Comparison of ENCODE assay signal across 22 cellular contexts in the genomic region with DNA sequence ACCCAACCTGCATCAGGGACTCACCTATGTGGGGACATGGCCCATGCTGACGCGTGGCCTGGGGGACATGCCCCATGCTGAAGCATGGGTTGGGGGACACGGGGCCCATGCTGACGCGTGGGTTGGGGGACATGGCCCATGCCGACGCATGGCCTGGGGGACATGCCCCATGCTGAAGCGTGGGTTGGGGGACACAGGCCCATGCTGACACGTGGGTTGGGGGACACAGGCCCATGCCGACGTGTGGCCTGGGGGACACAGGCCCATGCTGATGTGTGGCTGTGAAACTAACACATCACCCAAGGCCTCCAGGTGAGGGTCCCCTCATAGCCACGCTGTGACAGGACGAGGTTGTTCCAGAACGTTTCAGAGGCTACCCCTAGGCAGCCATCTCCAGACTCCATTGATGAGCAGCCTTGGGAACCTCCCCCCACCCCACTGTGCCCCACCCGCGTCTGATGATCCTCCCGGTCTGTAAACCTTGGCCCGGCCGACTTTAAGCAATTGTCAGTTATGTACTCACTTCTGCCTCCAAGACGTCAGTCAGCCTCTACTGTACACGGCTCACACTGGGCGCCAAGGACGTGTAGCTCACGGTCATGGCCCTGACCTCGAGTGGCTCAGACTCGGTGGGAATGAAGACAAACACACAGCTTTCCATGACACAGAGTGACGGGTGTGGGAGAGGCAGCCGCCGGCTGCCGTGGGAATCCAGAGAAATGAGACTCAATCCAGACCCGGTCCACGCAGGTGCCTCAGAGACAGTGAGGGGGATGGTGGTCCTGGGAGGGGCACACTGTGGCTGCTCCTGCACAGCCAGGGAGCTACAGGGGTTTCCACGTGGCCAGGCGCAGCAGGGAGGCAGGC. TPM values are rescaled to one million over a fixed set of nuclear protein-coding genes. Genes with fewer than 3 reads are reported as not detected.
A peak's percentile ranks its signal among the peaks of the same experiment; 100 is the strongest.
DNase-seq lines count a peak whose midpoint lies in the region; ATAC-seq, FAIRE-seq and TF ChIP-seq lines count a peak whose summit lies in the region.
"Had no signal": no experiment of that assay in that cellular context is flagged by ENCODE, and none has a peak within 500 bp of the region (broad histone marks: within the 10 kb centered on the region; RNA-seq: fewer than 3 reads in every experiment).

No MANE protein-coding gene starts in this region.

- peak overlapping the region in 5 of 10 donors; percentile 65 to 81 (median 70) for H3K4me3 Mint-ChIP-seq in naive thymus-derived CD4-positive, alpha-beta T cell
- peak overlapping the region in 1 of 5 donors; percentile 43 for H3K4me3 Mint-ChIP-seq in immature natural killer cell
- H3K4me3 Mint-ChIP-seq: dendritic cell treated with granulocyte-macrophage colony-stimulating factor and Interleukin-4, amounts not matched to agents 40 ng/mL and 50 ng/mL, for 4 days had no signal

- in situ Hi-C loops in GM12878 (cut with MboI): no loop called here

- H3K27ac ChIP-seq in right cardiac atrium (ENCODE audit: low read length) (no peak overlapping the region), GM12878 (ENCODE audit: control insufficient read depth, insufficient read depth) (no peak overlapping the region), esophagus squamous epithelium (no peak overlapping the region)
- no peak overlapping the region for H3K27ac ChIP-seq in naive thymus-derived CD4-positive, alpha-beta T cell (ENCODE audit: low read depth, low read length)
- H3K27ac ChIP-seq: heart right ventricle, lower lobe of right lung, WERI-Rb-1 had no signal

- H3K36me3 Mint-ChIP-seq in naive thymus-derived CD4-positive, alpha-beta T cell: no peaks in the 10 kb centered on the region
- no peaks in the 10 kb centered on the region for H3K36me3 Mint-ChIP-seq in immature natural killer cell

- H3K4me3 ChIP-seq in right cardiac atrium (ENCODE audit: low read length) (no peak overlapping the region), GM12878 (no peak overlapping the region), esophagus squamous epithelium (no peak overlapping the region)
- H3K4me3 ChIP-seq in naive thymus-derived CD4-positive, alpha-beta T cell (ENCODE audit: low read length): no peak overlapping the region
- H3K4me3 ChIP-seq: heart right ventricle, lower lobe of right lung had no signal

- H3K27me3 Mint-ChIP-seq in naive thymus-derived CD4-positive, alpha-beta T cell: peaks cover 0 to 7% (median 0%) of the 10 kb centered on the region in 5 donors
- peaks cover 2 to 3% (median 2%) of the 10 kb centered on the region in 3 donors for H3K27me3 Mint-ChIP-seq in immature natural killer cell (ENCODE audit: low read depth in 3 of 3)

- TF ChIP-seq RAD21 in GM12878 (IDR thresholded peaks at IDR 0.05; ENCODE audit: insufficient read depth, low read depth, low read length): no peak

- SMC1A ChIA-PET in GM12878 (lab: Charles Lee; ENCODE audit: uncharacterized antibody, unreplicated experiment): no interaction called here

- H3K27ac Mint-ChIP-seq in naive thymus-derived CD4-positive, alpha-beta T cell: peak overlapping the region in 3 of 9 donors; percentile 15 to 74 (median 48)
- H3K27ac Mint-ChIP-seq in immature natural killer cell: peak overlapping the region in 1 of 6 donors; percentile 70
- H3K27ac Mint-ChIP-seq: activated T-helper 2 cell treated with anti-CD3 and anti-CD28 coated beads, Interferon-gamma antibody, Interleukin-2, Interleukin-4, amounts not matched to agents 10 μg/mL and 5 μg/mL and 100 μg/mL, durations not matched to agents 14 hours and 24 hours and 36 hours; dendritic cell treated with granulocyte-macrophage colony-stimulating factor and Interleukin-4, amounts not matched to agents 40 ng/mL and 50 ng/mL, for 4 days had no signal

- no peaks in the 10 kb centered on the region for H3K9me3 Mint-ChIP-seq in naive thymus-derived CD4-positive, alpha-beta T cell
- H3K9me3 Mint-ChIP-seq in immature natural killer cell: no peaks in the 10 kb centered on the region

- peak; percentile 24 to 29 for ATAC-seq in right cardiac atrium
- no peak for ATAC-seq in left ventricle myocardium superior
- ATAC-seq in GM12878: no peak
- ATAC-seq in naive thymus-derived CD4-positive, alpha-beta T cell: peak; percentile 29
- ATAC-seq: Panc1 had no signal

- POLR2A ChIA-PET in GM12878 (lab: Charles Lee): interaction anchor here (1.0 kb wide), 1 partner anchor 10 kb away, joined by 3 read pairs; no protein-coding TSS in a partner anchor
- POLR2A ChIA-PET in naive thymus-derived CD4-positive, alpha-beta T cell (lab: Charles Lee): interaction anchor here (0.5 to 0.7 kb wide), 3 partner anchors 81 to 331 kb away, joined by 3 to 7 read pairs (median 6); no protein-coding TSS in a partner anchor

- no peak for TF ChIP-seq CTCF in GM12878 (IDR thresholded peaks at IDR 0.05 in 2 of 3, conservative IDR thresholded peaks at IDR 0.05 in 1 of 3; ENCODE audit: control insufficient read depth in 2 of 3, extremely low read depth in 1 of 3, insufficient read depth in 1 of 3, low read depth in 3 of 3, low read length in 3 of 3)
- no peak for TF ChIP-seq CTCF in esophagus squamous epithelium (IDR thresholded peaks at IDR 0.05)

- no TSS peak for BruUV-seq in GM12878 (replicated peaks; lab: Mats Ljungman, UMichigan)

- intact Hi-C loops in right cardiac atrium (cut with DNase I): no loop called here
- intact Hi-C loops in left ventricle myocardium superior (cut with micrococcal nuclease): no loop called here
- intact Hi-C loops in GM12878 (cut with micrococcal nuclease; ENCODE audit: unreplicated experiment): no loop called here
- intact Hi-C loops in naive thymus-derived CD4-positive, alpha-beta T cell (cut with micrococcal nuclease): no loop called here
- intact Hi-C loops in esophagus squamous epithelium (cut with DNase I): no loop called here

- no peaks in the 10 kb centered on the region for H3K79me2 ChIP-seq in GM12878 (ENCODE audit: control insufficient read depth, insufficient read depth, low read length)

- no peak for TF ChIP-seq EP300 in GM12878 (IDR thresholded peaks at IDR 0.05; ENCODE audit: borderline replicate concordance in 1 of 2, control insufficient read depth in 1 of 2, low read depth in 2 of 2, low read length in 2 of 2)

- H3K4me1 ChIP-seq in right cardiac atrium (ENCODE audit: control insufficient read depth, insufficient read depth, low read length): no peaks in the 10 kb centered on the region
- peaks cover 20% of the 10 kb centered on the region for H3K4me1 ChIP-seq in GM12878 (ENCODE audit: control insufficient read depth, insufficient read depth, low read length)
- H3K4me1 ChIP-seq in naive thymus-derived CD4-positive, alpha-beta T cell (ENCODE audit: control insufficient read depth in 2 of 2, insufficient read depth in 2 of 2, low read length in 2 of 2): peaks cover 0 to 22% of the 10 kb centered on the region in 2 donors
- no peaks in the 10 kb centered on the region for H3K4me1 ChIP-seq in esophagus squamous epithelium
- H3K4me1 ChIP-seq: heart right ventricle, lower lobe of right lung had no signal

- no peak overlapping the region for H3K9ac ChIP-seq in GM12878 (ENCODE audit: control insufficient read depth, insufficient read depth, low read length)

- H3K36me3 ChIP-seq in GM12878 (ENCODE audit: control insufficient read depth in 2 of 2, insufficient read depth in 2 of 2, low read length in 1 of 2) (no peaks in the 10 kb centered on the region), esophagus squamous epithelium (no peaks in the 10 kb centered on the region)
- H3K36me3 ChIP-seq in naive thymus-derived CD4-positive, alpha-beta T cell (ENCODE audit: control insufficient read depth in 2 of 3, insufficient read depth in 3 of 3, low read length in 3 of 3): no peaks in the 10 kb centered on the region
- H3K36me3 ChIP-seq: heart right ventricle, lower lobe of right lung, WERI-Rb-1 had no signal

- no peaks in the 10 kb centered on the region for H4K20me1 ChIP-seq in GM12878 (ENCODE audit: control insufficient read depth, insufficient read depth)

- RAD21 ChIA-PET in GM12878 (lab: Charles Lee; ENCODE audit: unreplicated experiment): no interaction called here

- H3K9me3 ChIP-seq in right cardiac atrium (ENCODE audit: control insufficient read depth, low read length) (no peaks in the 10 kb centered on the region), GM12878 (replicated peaks; ENCODE audit: control insufficient read depth, insufficient read depth, low read length) (no peaks in the 10 kb centered on the region; the same call in 1 of the 3 replicates), esophagus squamous epithelium (no peaks in the 10 kb centered on the region)
- no peaks in the 10 kb centered on the region for H3K9me3 ChIP-seq in naive thymus-derived CD4-positive, alpha-beta T cell (ENCODE audit: control insufficient read depth in 2 of 3, low read length in 3 of 3)
- H3K9me3 ChIP-seq: heart right ventricle, lower lobe of right lung had no signal

- H3K4me2 ChIP-seq in GM12878 (ENCODE audit: control insufficient read depth, insufficient read depth): peak overlapping the region; percentile 11; the same call in 1 of the 2 replicates

- H2AFZ ChIP-seq in GM12878 (ENCODE audit: control insufficient read depth, low read depth, low read length): no peak overlapping the region

- FAIRE-seq in GM12878 (lab: Jason Lieb, UNC): no peak
- no peak for FAIRE-seq in GM12891 (lab: Jason Lieb, UNC)
- FAIRE-seq: bronchial epithelial cell, endothelial cell of umbilical vein, H54 had no signal

- 87% methylated on average over 34 of the region's 34 CpGs for WGBS in right cardiac atrium
- 82% methylated on average over 32 of the region's 34 CpGs for WGBS in GM12878 (ENCODE audit: insufficient coverage, insufficient replicate concordance, low lambda C conversion rate, missing lambda C conversion rate)
- WGBS in esophagus squamous epithelium, 2 donors: 81 to 83% methylated on average over 12 to 16 of the region's 34 CpGs

- peaks cover 3 to 26% (median 18%) of the 10 kb centered on the region in 7 donors for H3K4me1 Mint-ChIP-seq in naive thymus-derived CD4-positive, alpha-beta T cell
- H3K4me1 Mint-ChIP-seq in immature natural killer cell: no peaks in the 10 kb centered on the region

- no peaks in the 10 kb centered on the region for H3K27me3 ChIP-seq in right cardiac atrium (ENCODE audit: control insufficient read depth, insufficient read depth)
- no peaks in the 10 kb centered on the region; a peak in 1 of 4 replicates for H3K27me3 ChIP-seq in GM12878 (replicated peaks in 1 of 2; ENCODE audit: control insufficient read depth in 2 of 2, insufficient read depth in 2 of 2, low read length in 1 of 2)
- no peaks in the 10 kb centered on the region for H3K27me3 ChIP-seq in naive thymus-derived CD4-positive, alpha-beta T cell (ENCODE audit: control insufficient read depth in 2 of 2, insufficient read depth in 2 of 2, low read length in 2 of 2)
- H3K27me3 ChIP-seq in esophagus squamous epithelium: peaks cover 0 to 32% (median 0%) of the 10 kb centered on the region in 4 donors

- TF ChIP-seq POLR2A in GM12878 (IDR thresholded peaks at IDR 0.05; ENCODE audit: low read depth, low read length): no peak
- no peak for TF ChIP-seq POLR2A in esophagus squamous epithelium (IDR thresholded peaks at IDR 0.05)
- TF ChIP-seq POLR2A in GM12891 (IDR thresholded peaks at IDR 0.05; ENCODE audit: low read depth, low read length): no peak

- CTCF ChIA-PET in GM12878 (lab: Yijun Ruan, JAX): interaction anchor here (1.7 kb wide), 1 partner anchor 27 kb away, joined by 6 read pairs; a partner anchor contains a TSS
- CTCF ChIA-PET in naive thymus-derived CD4-positive, alpha-beta T cell (lab: Charles Lee): interaction anchor here (1.3 kb wide), 1 partner anchor 27 kb away, joined by 3 read pairs; no protein-coding TSS in a partner anchor

- DNase-seq in right cardiac atrium (no peak), left ventricle myocardium superior (no peak), GM12878 (ENCODE audit: low read depth, low spot score) (no peak), esophagus squamous epithelium (lab: John Stamatoyannopoulos, UW) (no peak), GM12891 (ENCODE audit: insufficient read length, low spot score) (no peak), immature natural killer cell (no peak)
- no peak for DNase-seq in naive thymus-derived CD4-positive, alpha-beta T cell
- DNase-seq: DMS79, heart right ventricle, Karpas-422, lower lobe of right lung, NCI-H1092 treated with DMSO at 0.1 percent for 48 hours, NCI-H2081, NCI-H446, occipital lobe, WERI-Rb-1 had no signal

RNA-seq across cellular contexts. Expression of gene SLC66A3, which starts 50.2 kb away (rescaled TPM):
- total RNA-seq in right cardiac atrium (10 to 100 TPM; 10.2 to 14.6 (median 12.6) TPM), left ventricle myocardium superior (6.8 TPM), GM12878 (2014; rRNA removed) (7.7 and 9.5 TPM in 2 replicates), GM12878 (2014; rRNA removed; fragmentation: Illumina TruSeq; extraction: Trizol) (6.0 and 6.2 TPM in 2 replicates), GM12878 (2021) (6.5 and 7.8 TPM in 2 replicates), esophagus squamous epithelium (10 to 100 TPM; 15.6 to 27.8 (median 20.2) TPM)
- polyA plus RNA-seq in right cardiac atrium (12.2 TPM), GM12878 (2011; rRNA removed) (4.3 and 4.8 TPM in 2 replicates), GM12878 (2014; fragmentation: Illumina TruSeq; extraction: Trizol) (4.9 and 15.1 TPM in 2 replicates), GM12878 (2014; fragmentation: Nextera tagmentation; extraction: Ambion mirVana) (1 to 10 TPM; 1.4 to 3.5 TPM), GM12878 (2014; rRNA removed) (9.8 and 14.2 TPM in 2 replicates), GM12878 (2016; fragmentation: Nextera tagmentation; extraction: Ambion mirVana) (10 to 100 TPM; 12.5 to 12.7 TPM), immature natural killer cell (100 to 1,000 TPM in 1 of 3 donors, 10 to 100 TPM in 2; 78.8 to 191 (median 88.2) TPM)
- total RNA-seq in GM12878 (2013; cell fraction: nucleolus; rRNA removed): 6.0 and 7.4 TPM in 2 replicates
- polyA plus RNA-seq in GM12878 (2011; ENCODE audit: low read depth): 4.7 TPM
- polyA plus RNA-seq in GM12878 (2011; cell fraction: cytosol; rRNA removed): 3.3 and 4.6 TPM in 2 replicates
- polyA plus RNA-seq in GM12878 (2011; cell fraction: nucleus; rRNA removed): 2.2 TPM in 2 replicates
- polyA plus RNA-seq in GM12878 (2012): 6.4 and 8.3 TPM in 2 replicates
- polyA minus RNA-seq in GM12878 (2011; rRNA and poly(A)+ RNA removed): 4.3 and 5.9 TPM in 2 replicates
- 3.1 TPM in 1 of 2 replicates, not detected in the other for polyA minus RNA-seq in GM12878 (2011; cell fraction: cytosol; rRNA and poly(A)+ RNA removed)
- 1.2 and 1.3 TPM in 2 replicates for polyA minus RNA-seq in GM12878 (2011; cell fraction: nucleus; rRNA and poly(A)+ RNA removed)
- 10 to 100 TPM; 12.6 to 22.7 (median 17.4) TPM for total RNA-seq in naive thymus-derived CD4-positive, alpha-beta T cell
- 10 to 100 TPM; 35.1 to 43.7 TPM for polyA plus RNA-seq in naive thymus-derived CD4-positive, alpha-beta T cell
- polyA plus RNA-seq in GM12891 (2012; ENCODE audit: low read depth, missing spikeins): 3.6 TPM

Comparison
In these comparisons a context has a peak if more than half of its experiments do, and no peak if none do; other contexts are left out.
1. ATAC-seq: peak in right cardiac atrium (2 of 2) and naive thymus-derived CD4-positive, alpha-beta T cell (single experiment); none in left ventricle myocardium superior (single experiment) and GM12878 (single experiment).